ENCODE assay signal across 15 cellular contexts in the genomic region with DNA sequence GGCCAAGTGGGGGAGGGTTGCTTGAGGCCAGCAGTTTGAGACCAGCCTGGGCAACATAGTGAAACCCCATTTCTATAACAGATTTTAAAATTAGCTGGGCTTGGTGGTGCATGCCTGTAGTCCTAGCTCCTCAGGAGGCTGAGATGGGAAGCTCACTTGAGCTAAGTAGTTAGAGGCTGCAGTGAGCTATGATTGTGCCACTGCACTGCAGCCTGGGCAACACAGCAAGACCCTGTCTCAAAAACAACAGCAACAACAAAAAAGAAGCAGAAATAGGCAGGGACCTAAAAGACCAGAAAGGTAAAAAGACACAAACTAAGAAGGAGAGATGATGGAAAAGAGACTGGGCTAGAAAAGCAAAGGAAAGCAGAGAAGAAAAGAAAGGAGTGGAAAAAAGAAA. TPM values are rescaled to one million over a fixed set of nuclear protein-coding genes. Genes with fewer than 3 reads are reported as not detected.
"Had no signal": no experiment of that assay in that cellular context is flagged by ENCODE, and none has a peak within 500 bp of the region (broad histone marks: within the 10 kb centered on the region; RNA-seq: fewer than 3 reads in every experiment).

No MANE protein-coding gene starts in this region.

RNA-seq across cellular contexts. Expression of gene SP7, which starts 3.8 kb away (rescaled TPM):
- total RNA-seq: activated B cell treated with CpG ODN at 0.5 μM for 24 hours; activated CD4-positive, alpha-beta memory T cell treated with anti-CD3 and anti-CD28 coated beads, Interleukin-2, amount 10 ng/mL, durations not matched to agents 7 days and 5 days; activated CD4-positive, alpha-beta T cell treated with anti-CD3 and anti-CD28 coated beads, Interleukin-2, amount 10 ng/mL, durations not matched to agents 24 days and 14 days; activated CD8-positive, alpha-beta memory T cell treated with anti-CD3 and anti-CD28 coated beads, Interleukin-2, amount 10 ng/mL, durations not matched to agents 7 days and 5 days; activated CD8-positive, alpha-beta T cell treated with anti-CD3 and anti-CD28 coated beads, Interleukin-2, amount 10 ng/mL, durations not matched to agents 7 days and 5 days; activated naive CD4-positive, alpha-beta T cell treated with anti-CD3 and anti-CD28 coated beads for 36 hours; activated naive CD4-positive, alpha-beta T cell treated with anti-CD3 and anti-CD28 coated beads, Interleukin-2, amount 50 U/mL, for 72 hours; activated naive CD8-positive, alpha-beta T cell treated with anti-CD3 and anti-CD28 coated beads for 36 hours; activated T-helper 1 cell treated with anti-CD3 and anti-CD28 coated beads, Interleukin-12 subunit alpha, Interleukin-12 subunit beta, Interleukin-2, Interleukin-4 antibody, amounts not matched to agents 30 ng/mL and 10 ng/mL and 1 ng/mL, durations not matched to agents 14 hours and 24 hours and 36 hours; activated T-helper 17 cell treated with anti-CD3 and anti-CD28 coated beads, Interleukin-2, amount 50 U/mL, for 72 hours; ascending aorta; bronchial epithelial cell; chondrocyte; T-helper 2 cell treated with Interferon-gamma antibody and Interleukin-4, amounts not matched to agents 100 ng/mL and 5 ng/mL, for 36 hours had no signal
- polyA plus RNA-seq: adipose tissue had no signal
